In the genomic region with DNA sequence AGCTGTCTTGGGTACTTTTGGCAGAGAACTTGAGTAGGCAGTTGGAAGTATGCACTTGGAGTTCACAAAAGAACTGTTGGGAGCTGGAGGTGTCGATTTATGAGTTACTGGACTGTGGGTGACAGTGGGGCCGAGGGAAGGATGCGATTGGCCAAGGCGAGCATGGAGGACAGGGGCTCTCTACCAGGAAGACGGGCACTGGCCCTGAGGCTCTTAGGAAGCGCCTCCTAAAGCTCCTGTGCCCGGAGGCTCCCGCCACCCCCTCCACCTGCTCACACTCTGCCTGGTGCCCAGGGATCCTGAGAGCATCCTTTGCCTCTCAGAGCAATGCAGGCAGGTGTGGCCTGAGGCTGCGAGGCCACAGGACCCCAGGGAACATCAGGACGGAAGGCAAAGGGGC, we compare ENCODE assay signal across 11 cellular contexts.
DNase-seq lines count a peak whose midpoint lies in the region; ATAC-seq and TF ChIP-seq lines count a peak whose summit lies in the region.
"Had no signal": no experiment of that assay in that cellular context is flagged by ENCODE, and none has a peak within 500 bp of the region (broad histone marks: within the 10 kb centered on the region; RNA-seq: fewer than 3 reads in every experiment).

No MANE protein-coding gene starts in this region.

- intact Hi-C loops in CD8-positive, alpha-beta T cell (cut with DNase I, micrococcal nuclease): loop anchor here in 1 of 2 experiments (5.0 kb wide), 1 partner anchor 66 kb away; no protein-coding TSS in a partner anchor
- intact Hi-C loops in colonic mucosa (cut with DNase I) (no loop called here), gastrocnemius medialis (cut with DNase I; ENCODE audit: low total_unique reads) (loop anchor here (5.0 kb wide), 1 partner anchor 276 kb away; no protein-coding TSS in a partner anchor)

- H3K14ac ChIP-seq in mesenchymal stem cell (ENCODE audit: low read length in 2 of 2): no peak overlapping the region

- no peak overlapping the region for H4K91ac ChIP-seq in mesenchymal stem cell (ENCODE audit: low read length)

- 100% methylated on average over 8 of the region's 10 CpGs for WGBS in mesenchymal stem cell

- peaks cover 17% of the 10 kb centered on the region for H3K79me1 ChIP-seq in mesenchymal stem cell (replicated peaks; ENCODE audit: low read length, poor library complexity, severe bottlenecking)

- H3K27ac ChIP-seq in CD8-positive, alpha-beta T cell (ENCODE audit: low read depth, low read length): no peak overlapping the region
- H3K27ac ChIP-seq in colonic mucosa (peak overlapping the region; percentile 68), gastrocnemius medialis (peak overlapping the region; percentile 58 to 83 (median 74)), mesenchymal stem cell (ENCODE audit: low read length, poor library complexity, severe bottlenecking) (no peak overlapping the region)
- H3K27ac ChIP-seq: cardiac muscle cell, neural progenitor cell had no signal

- no peaks in the 10 kb centered on the region for H3F3A ChIP-seq in Loucy (ENCODE audit: low read depth)

- peaks cover 74% of the 10 kb centered on the region for H3K4me1 ChIP-seq in CD8-positive, alpha-beta T cell (ENCODE audit: insufficient read depth, low read length)
- H3K4me1 ChIP-seq in Loucy (ENCODE audit: insufficient read depth, low read length, poor library complexity, severe bottlenecking) (peaks cover 31% of the 10 kb centered on the region), colonic mucosa (peaks cover 25% of the 10 kb centered on the region), gastrocnemius medialis (peaks cover 37 to 52% of the 10 kb centered on the region in 2 donors), mesenchymal stem cell (ENCODE audit: control insufficient read depth, insufficient read depth, low read depth, low read length) (no peaks in the 10 kb centered on the region)

- no peak for TF ChIP-seq POLR2A in gastrocnemius medialis (IDR thresholded peaks at IDR 0.05)

- CTCF ChIA-PET in CD8-positive, alpha-beta T cell (lab: Charles Lee): interaction anchor here (1.0 to 1.8 kb wide), 7 partner anchors 22 to 236 kb away, joined by 3 to 5 read pairs (median 3); no protein-coding TSS in a partner anchor

- H2AFZ ChIP-seq in Loucy (ENCODE audit: low read length) (no peak overlapping the region), mesenchymal stem cell (ENCODE audit: low read depth, low read length) (no peak overlapping the region)
- H2AFZ ChIP-seq: neural progenitor cell had no signal

- H3K23ac ChIP-seq in mesenchymal stem cell (ENCODE audit: low read length in 2 of 2): no peak overlapping the region

- TF ChIP-seq CTCF in CD8-positive, alpha-beta T cell (IDR thresholded peaks at IDR 0.05): no peak
- TF ChIP-seq CTCF in Loucy (conservative IDR thresholded peaks at IDR 0.05; ENCODE audit: low read length): no peak
- no peak for TF ChIP-seq CTCF in colonic mucosa (IDR thresholded peaks at IDR 0.05)
- no peak for TF ChIP-seq CTCF in gastrocnemius medialis (IDR thresholded peaks at IDR 0.05 in 4 of 5, conservative IDR thresholded peaks at IDR 0.05 in 1 of 5)

- DNase-seq in CD8-positive, alpha-beta T cell: no peak
- DNase-seq in colonic mucosa (no peak), gastrocnemius medialis (no peak), COR-L47 (lab: John Stamatoyannopoulos, UW) (no peak), epidermal melanocyte (ENCODE audit: insufficient read length, low spot score) (no peak), mesenchymal stem cell (no peak), MV-4-11 (lab: John Stamatoyannopoulos, UW) (no peak)
- DNase-seq: T1000 had no signal

- H3K9me3 Mint-ChIP-seq in CD8-positive, alpha-beta T cell: no peaks in the 10 kb centered on the region
- H3K9me3 Mint-ChIP-seq: neural progenitor cell had no signal

- H3K27me3 ChIP-seq in CD8-positive, alpha-beta T cell (ENCODE audit: insufficient read depth, low read length): no peaks in the 10 kb centered on the region
- no peaks in the 10 kb centered on the region for H3K27me3 ChIP-seq in Loucy (ENCODE audit: insufficient read depth, low read length, poor library complexity, severe bottlenecking)
- no peaks in the 10 kb centered on the region for H3K27me3 ChIP-seq in colonic mucosa
- H3K27me3 ChIP-seq in gastrocnemius medialis: no peaks in the 10 kb centered on the region
- H3K27me3 ChIP-seq in mesenchymal stem cell (ENCODE audit: control insufficient read depth in 1 of 2, insufficient read depth in 1 of 2, low read length in 2 of 2): no peaks in the 10 kb centered on the region
- H3K27me3 ChIP-seq: cardiac muscle cell, neural progenitor cell had no signal

- no peaks in the 10 kb centered on the region for H4K20me1 ChIP-seq in Loucy (ENCODE audit: insufficient read depth, low read length, poor library complexity, severe bottlenecking)

- no peak overlapping the region for H2BK15ac ChIP-seq in mesenchymal stem cell (ENCODE audit: low read depth, poor library complexity, severe bottlenecking)

- peaks cover 82% of the 10 kb centered on the region for H3K4me1 Mint-ChIP-seq in CD8-positive, alpha-beta T cell (ENCODE audit: low read depth)

- H3K4me2 ChIP-seq in Loucy (ENCODE audit: low read depth, low read length, poor library complexity, severe bottlenecking) (peak overlapping the region; percentile 47), mesenchymal stem cell (ENCODE audit: low read length, poor library complexity, severe bottlenecking) (no peak overlapping the region)
- H3K4me2 ChIP-seq: neural progenitor cell had no signal

- no peak overlapping the region for H2BK12ac ChIP-seq in mesenchymal stem cell (ENCODE audit: low read length in 2 of 2)

- no peaks in the 10 kb centered on the region for H3K9me2 ChIP-seq in Loucy (replicated peaks; ENCODE audit: low read depth, low read length)

- H3K18ac ChIP-seq in mesenchymal stem cell (ENCODE audit: low read depth in 1 of 2, low read length in 2 of 2): no peak overlapping the region

- no peaks in the 10 kb centered on the region for H3K9me3 ChIP-seq in CD8-positive, alpha-beta T cell (ENCODE audit: low read length)
- H3K9me3 ChIP-seq in Loucy (ENCODE audit: insufficient read depth, low read depth, low read length) (no peaks in the 10 kb centered on the region), colonic mucosa (no peaks in the 10 kb centered on the region), gastrocnemius medialis (no peaks in the 10 kb centered on the region), mesenchymal stem cell (ENCODE audit: control insufficient read depth, low read length) (no peaks in the 10 kb centered on the region)

- H3K36me3 ChIP-seq in CD8-positive, alpha-beta T cell (ENCODE audit: insufficient read depth, low read length): no peaks in the 10 kb centered on the region
- H3K36me3 ChIP-seq in Loucy (ENCODE audit: insufficient read depth, low read length) (peaks cover 6% of the 10 kb centered on the region; the same call in 1 of the 2 replicates), colonic mucosa (no peaks in the 10 kb centered on the region), gastrocnemius medialis (peaks cover 0 to 8% of the 10 kb centered on the region in 2 donors), mesenchymal stem cell (ENCODE audit: control insufficient read depth in 1 of 2, insufficient read depth in 2 of 2, low read depth in 1 of 2, low read length in 2 of 2) (peaks cover 22 to 27% of the 10 kb centered on the region in 2 experiments)
- H3K36me3 ChIP-seq: cardiac muscle cell, neural progenitor cell had no signal

- H3K36me3 Mint-ChIP-seq in CD8-positive, alpha-beta T cell: peaks cover 41% of the 10 kb centered on the region

- H2BK5ac ChIP-seq in mesenchymal stem cell (ENCODE audit: low read depth, low read length, poor library complexity, severe bottlenecking): no peak overlapping the region

- no peak for ATAC-seq in CD8-positive, alpha-beta T cell
- no peak for ATAC-seq in gastrocnemius medialis

- POLR2A ChIA-PET in CD8-positive, alpha-beta T cell (lab: Charles Lee): interaction anchor here (1.1 to 1.7 kb wide), 2 partner anchors 37 to 68 kb away, joined by 3 to 5 read pairs; no protein-coding TSS in a partner anchor

- no peak overlapping the region for H3K4ac ChIP-seq in mesenchymal stem cell (ENCODE audit: low read depth in 1 of 2, low read length in 2 of 2)

- H4K8ac ChIP-seq in mesenchymal stem cell (ENCODE audit: low read length): no peak overlapping the region

- H3K79me2 ChIP-seq in Loucy (ENCODE audit: insufficient read depth, low read length): no peaks in the 10 kb centered on the region

- no peak overlapping the region for H2BK120ac ChIP-seq in mesenchymal stem cell (ENCODE audit: low read depth, low read length)

- H3K9ac ChIP-seq in Loucy (ENCODE audit: low read depth, low read length, poor library complexity, severe bottlenecking): peak overlapping the region; percentile 48
- no peak overlapping the region for H3K9ac ChIP-seq in colonic mucosa (ENCODE audit: low read depth in 2 of 2, low read length in 2 of 2)
- no peak overlapping the region for H3K9ac ChIP-seq in mesenchymal stem cell (ENCODE audit: low read length)
- H3K9ac ChIP-seq: neural progenitor cell had no signal

- peak overlapping the region; percentile 24 for H3K4me3 Mint-ChIP-seq in CD8-positive, alpha-beta T cell
- H3K4me3 Mint-ChIP-seq: neural progenitor cell had no signal

- no peaks in the 10 kb centered on the region for H3K27me3 Mint-ChIP-seq in CD8-positive, alpha-beta T cell (ENCODE audit: low read depth)

- H3K27ac Mint-ChIP-seq in CD8-positive, alpha-beta T cell: peak overlapping the region; percentile 99
- H3K27ac Mint-ChIP-seq: neural progenitor cell had no signal

- in situ Hi-C loops in gastrocnemius medialis (cut with MboI; ENCODE audit: low sequenced_read_pairs in 4 of 4): no loop called here

- H3K4me3 ChIP-seq in CD8-positive, alpha-beta T cell (ENCODE audit: low read depth, low read length): no peak overlapping the region
- H3K4me3 ChIP-seq in Loucy (ENCODE audit: low read length, poor library complexity, severe bottlenecking): peak overlapping the region; percentile 24
- no peak overlapping the region for H3K4me3 ChIP-seq in colonic mucosa
- peak overlapping the region in 1 of 4 donors; percentile 32 for H3K4me3 ChIP-seq in gastrocnemius medialis
- H3K4me3 ChIP-seq in mesenchymal stem cell (ENCODE audit: insufficient read depth in 1 of 2, low read depth in 1 of 2, low read length in 2 of 2): no peak overlapping the region
- H3K4me3 ChIP-seq: cardiac muscle cell, neural progenitor cell had no signal

- no peak overlapping the region for H2AK5ac ChIP-seq in mesenchymal stem cell (ENCODE audit: low read length, severe bottlenecking)

Comparison
In these comparisons a context has a peak if more than half of its experiments do, and no peak if none do; other contexts are left out.
1. H3K27ac ChIP-seq: peak in colonic mucosa (single experiment) and gastrocnemius medialis (4 of 4); none in CD8-positive, alpha-beta T cell (single experiment) and mesenchymal stem cell (single experiment).